In the genomic region with DNA sequence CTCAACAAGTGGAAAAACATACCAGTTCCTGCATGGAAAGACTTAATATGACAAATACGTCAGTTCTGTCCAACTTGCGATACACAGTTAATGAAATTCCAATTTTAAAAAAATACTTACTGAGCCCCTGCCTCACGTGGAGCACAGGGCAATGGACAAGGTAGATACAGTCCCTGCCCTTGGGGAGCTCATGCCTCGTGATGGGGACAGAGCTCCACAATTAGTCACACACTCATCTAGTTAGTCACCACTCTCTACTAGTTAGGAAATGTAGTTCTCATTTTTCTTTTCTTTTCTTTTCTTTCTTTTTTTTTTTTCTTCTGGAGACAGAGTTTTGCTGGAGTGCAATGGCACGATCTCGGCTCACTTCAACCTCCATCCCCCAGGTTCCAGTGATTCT, we compare ENCODE assay signal across 25 cellular contexts.
"Had no signal": no experiment of that assay in that cellular context is flagged by ENCODE, and none has a peak within 500 bp of the region (broad histone marks: within the 10 kb centered on the region; RNA-seq: fewer than 3 reads in every experiment).

No MANE protein-coding gene starts in this region.

- H3K4me1 Mint-ChIP-seq: activated B cell treated with CpG ODN at 0.5 μM for 24 hours; activated CD4-positive, alpha-beta T cell treated with anti-CD3 and anti-CD28 coated beads, Interleukin-2, amount 10 ng/mL, durations not matched to agents 7 days and 5 days; activated naive CD4-positive, alpha-beta T cell treated with anti-CD3 and anti-CD28 coated beads, Interleukin-2, amount 50 U/mL, for 24 hours; activated T-helper 17 cell treated with anti-CD3 and anti-CD28 coated beads, Interleukin-2, amount 50 U/mL, for 72 hours; T-cell had no signal

- H3K9me3 Mint-ChIP-seq: activated B cell treated with CpG ODN at 0.5 μM for 24 hours; activated CD4-positive, alpha-beta T cell treated with anti-CD3 and anti-CD28 coated beads, Interleukin-2, amount 10 ng/mL, durations not matched to agents 7 days and 5 days; activated CD8-positive, alpha-beta T cell treated with anti-CD3 and anti-CD28 coated beads for 36 hours; activated naive CD4-positive, alpha-beta T cell treated with anti-CD3 and anti-CD28 coated beads, Interleukin-2, amount 50 U/mL, for 24 hours; activated T-helper 17 cell treated with anti-CD3 and anti-CD28 coated beads, Interleukin-2, amount 50 U/mL, for 72 hours; T-cell had no signal

- H3K4me3 ChIP-seq: breast epithelium had no signal

- H3K36me3 Mint-ChIP-seq: activated naive CD4-positive, alpha-beta T cell treated with anti-CD3 and anti-CD28 coated beads, Interleukin-2, amount 50 U/mL, for 24 hours; T-cell had no signal

- ATAC-seq: activated CD8-positive, alpha-beta T cell treated with anti-CD3 and anti-CD28 coated beads for 36 hours; activated T-helper 17 cell treated with anti-CD3 and anti-CD28 coated beads, Interleukin-2, amount 50 U/mL, for 72 hours; PC-3; T-cell had no signal

- H3K27ac ChIP-seq: breast epithelium had no signal

- H3K4me3 Mint-ChIP-seq: activated B cell treated with CpG ODN at 0.5 μM for 24 hours; activated CD4-positive, alpha-beta T cell treated with anti-CD3 and anti-CD28 coated beads, Interleukin-2, amount 10 ng/mL, durations not matched to agents 7 days and 5 days; activated CD8-positive, alpha-beta T cell treated with anti-CD3 and anti-CD28 coated beads for 36 hours; activated naive CD4-positive, alpha-beta T cell treated with anti-CD3 and anti-CD28 coated beads, Interleukin-2, amount 50 U/mL, for 24 hours; activated T-helper 17 cell treated with anti-CD3 and anti-CD28 coated beads, Interleukin-2, amount 50 U/mL, for 72 hours; T-cell had no signal

- H3K27me3 Mint-ChIP-seq: activated naive CD4-positive, alpha-beta T cell treated with anti-CD3 and anti-CD28 coated beads, Interleukin-2, amount 50 U/mL, for 24 hours had no signal

- DNase-seq: activated B cell treated with CpG ODN at 0.5 μM for 24 hours; activated CD4-positive, alpha-beta T cell treated with anti-CD3 and anti-CD28 coated beads for 1 hour; activated CD4-positive, alpha-beta T cell treated with anti-CD3 and anti-CD28 coated beads, Interleukin-2, amount 10 ng/mL, durations not matched to agents 7 days and 5 days; activated CD8-positive, alpha-beta T cell treated with anti-CD3 and anti-CD28 coated beads for 36 hours; activated T-cell treated with anti-CD3 and anti-CD28 coated beads for 4 hours; aorta; central memory CD4-positive, alpha-beta T cell; IMR-90; Kasumi-1; KBM-7; NCI-H1105 treated with DMSO at 0.1 percent for 48 hours; NCI-H1436 treated with DMSO at 0.1 percent for 48 hours; NCI-H187; NCI-H2081; NCI-H510A treated with DMSO at 0.1 percent for 48 hours; NCI-H69; NK-92 treated with Interleukin-12 subunit alpha and Interleukin-12 subunit beta, amount 100 ng/mL, for 24 hours; PC-3; SIG-M5; T-helper 2 cell; T1000 had no signal

- H3K27ac Mint-ChIP-seq: activated B cell treated with CpG ODN at 0.5 μM for 24 hours; activated CD4-positive, alpha-beta T cell treated with anti-CD3 and anti-CD28 coated beads, Interleukin-2, amount 10 ng/mL, durations not matched to agents 7 days and 5 days; activated CD8-positive, alpha-beta T cell treated with anti-CD3 and anti-CD28 coated beads for 36 hours; activated naive CD4-positive, alpha-beta T cell treated with anti-CD3 and anti-CD28 coated beads, Interleukin-2, amount 50 U/mL, for 24 hours; activated T-helper 17 cell treated with anti-CD3 and anti-CD28 coated beads, Interleukin-2, amount 50 U/mL, for 72 hours; T-cell had no signal
